In the genomic region with DNA sequence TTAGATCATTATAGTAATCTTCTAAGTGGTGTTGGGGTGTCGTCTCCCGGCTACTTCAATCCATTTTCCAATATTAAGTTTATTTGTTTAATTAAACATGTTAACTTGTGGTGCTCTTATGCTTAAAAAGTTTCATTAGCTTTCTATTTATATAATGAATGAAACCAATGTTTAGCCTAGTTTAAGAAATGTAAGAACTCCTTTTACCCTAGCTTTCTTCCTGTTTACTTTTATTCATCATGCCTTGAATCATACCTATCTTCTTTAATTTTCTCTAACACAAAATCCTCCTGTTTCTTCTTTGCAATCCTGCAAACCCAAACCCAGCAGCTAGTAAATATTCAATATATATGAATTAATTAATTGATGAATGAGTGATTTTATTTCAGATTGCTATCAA, we compare ENCODE assay signal across 34 cellular contexts.
"Had no signal": no experiment of that assay in that cellular context is flagged by ENCODE, and none has a peak within 500 bp of the region (broad histone marks: within the 10 kb centered on the region; RNA-seq: fewer than 3 reads in every experiment).

No MANE protein-coding gene starts in this region.

- H3K36me3 ChIP-seq: MG63 had no signal

- H3K4me3 ChIP-seq: MG63 had no signal

- H3K4me2 ChIP-seq: KMS-11 had no signal

- H3K27ac ChIP-seq: KMS-11 had no signal

- H3K27me3 ChIP-seq: MG63 had no signal

- H3K9ac ChIP-seq: KMS-11 had no signal

- H3K9me3 ChIP-seq: MG63 had no signal

- DNase-seq: Karpas-422, Kasumi-1, MG63, MM.1S, MV-4-11, NCI-H1048, NCI-H1092, NCI-H1092 treated with DMSO at 0.1 percent for 48 hours, NCI-H1105, NCI-H1105 treated with DMSO at 0.1 percent for 48 hours, NCI-H1417, NCI-H1417 treated with DMSO at 0.1 percent for 48 hours, NCI-H1436, NCI-H1436 treated with DMSO at 0.1 percent for 48 hours, NCI-H146, NCI-H1694, NCI-H1694 treated with DMSO at 0.1 percent for 48 hours, NCI-H187, NCI-H187 treated with DMSO at 0.1 percent for 48 hours, NCI-H1930, NCI-H2029, NCI-H2029 treated with DMSO at 0.1 percent for 48 hours, NCI-H2081, NCI-H2081 treated with DMSO at 0.1 percent for 48 hours, NCI-H2107, NCI-H2171, NCI-H2171 treated with DMSO at 0.1 percent for 48 hours, NCI-H2227 treated with DMSO at 0.1 percent for 48 hours, NCI-H226, NCI-H345, NCI-H446, NCI-H446 treated with DMSO at 0.1 percent for 48 hours, NCI-H510A had no signal
